Comparison of ENCODE assay signal across 14 cellular contexts in the genomic region with DNA sequence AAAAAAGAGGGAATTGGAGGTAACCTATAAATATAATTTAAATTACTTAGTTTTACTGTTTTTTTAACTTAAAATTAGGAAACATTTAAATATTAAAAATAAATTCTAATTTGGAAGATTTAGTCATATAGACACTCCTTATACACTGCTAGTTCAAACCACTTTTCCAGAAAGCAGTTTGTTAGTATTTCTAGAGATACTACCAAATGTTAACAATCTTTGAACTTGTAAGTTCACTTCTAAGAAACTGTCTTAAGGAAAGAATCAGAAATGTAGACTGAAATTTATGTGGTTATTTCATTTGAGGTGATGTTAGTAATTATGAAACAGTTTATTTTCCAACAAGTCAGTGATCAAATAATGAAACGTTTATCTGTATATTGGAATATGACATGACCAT. TPM values are rescaled to one million over a fixed set of nuclear protein-coding genes. Genes with fewer than 3 reads are reported as not detected.
DNase-seq lines count a peak whose midpoint lies in the region; ATAC-seq and TF ChIP-seq lines count a peak whose summit lies in the region.
"Had no signal": no experiment of that assay in that cellular context is flagged by ENCODE, and none has a peak within 500 bp of the region (broad histone marks: within the 10 kb centered on the region; RNA-seq: fewer than 3 reads in every experiment).

No MANE protein-coding gene starts in this region.

- ATAC-seq in activated CD4-positive, CD25-positive, alpha-beta regulatory T cell treated with anti-CD3 and anti-CD28 coated beads, Interleukin-2, amount 50 U/mL, for 24 hours, result peak; percentile 64 to 85
- ATAC-seq in activated T-cell treated with anti-CD3 and anti-CD28 coated beads, Interleukin-2, amount 50 U/mL, for 4 hours, result peak; percentile 35 to 48
- ATAC-seq in activated naive CD8-positive, alpha-beta T cell treated with anti-CD3 and anti-CD28 coated beads, Interleukin-2, amount 50 U/mL, for 24 hours, result peak; percentile 72
- no peak for ATAC-seq in omental fat pad (ENCODE audit: low FRiP score)
- ATAC-seq: GM23338 had no signal

- no peak for TF ChIP-seq CTCF in omental fat pad (IDR thresholded peaks at IDR 0.05)

- peaks cover 41% of the 10 kb centered on the region for H3K4me1 Mint-ChIP-seq in activated T-cell treated with anti-CD3 and anti-CD28 coated beads, Interleukin-2, amount 50 U/mL, for 4 hours (ENCODE audit: low read depth)
- H3K4me1 Mint-ChIP-seq in activated naive CD8-positive, alpha-beta T cell treated with anti-CD3 and anti-CD28 coated beads, Interleukin-2, amount 50 U/mL, for 24 hours, result peaks cover 59% of the 10 kb centered on the region
- peaks cover 68% of the 10 kb centered on the region for H3K4me1 Mint-ChIP-seq in stimulated activated naive CD8-positive, alpha-beta T cell treated with anti-CD3 and anti-CD28 coated beads, Interleukin-15, Interleukin-2, amounts not matched to agents 100 ng/mL and 50 ng/mL, for 24 hours (ENCODE audit: low read depth)

- no peak for DNase-seq in activated CD4-positive, CD25-positive, alpha-beta regulatory T cell (lab: John Stamatoyannopoulos, UW)
- no peak for DNase-seq in activated T-cell treated with anti-CD3 and anti-CD28 coated beads, Interleukin-2, amount 50 U/mL, for 4 hours
- DNase-seq in activated T-cell treated with anti-CD3 and anti-CD28 coated beads, Interleukin-2, amount 50 U/mL, for 48 hours, result no peak
- DNase-seq in activated naive CD8-positive, alpha-beta T cell treated with anti-CD3 and anti-CD28 coated beads, Interleukin-2, amount 50 U/mL, for 24 hours, result no peak
- no peak for DNase-seq in omental fat pad (ENCODE audit: low spot score)
- no peak for DNase-seq in NK-92 treated with Interleukin-12 subunit alpha and Interleukin-12 subunit beta, amount 100 ng/mL, for 24 hours (lab: John Stamatoyannopoulos, UW)
- DNase-seq: AML-193; Caco-2; CD8-positive, alpha-beta memory T cell; DMS53; H9 had no signal

- no peaks in the 10 kb centered on the region for H3K27me3 Mint-ChIP-seq in activated T-cell treated with anti-CD3 and anti-CD28 coated beads, Interleukin-2, amount 50 U/mL, for 4 hours (ENCODE audit: low read depth)
- H3K27me3 Mint-ChIP-seq in activated naive CD8-positive, alpha-beta T cell treated with anti-CD3 and anti-CD28 coated beads, Interleukin-2, amount 50 U/mL, for 24 hours, result no peaks in the 10 kb centered on the region
- H3K27me3 Mint-ChIP-seq in stimulated activated naive CD8-positive, alpha-beta T cell treated with anti-CD3 and anti-CD28 coated beads, Interleukin-15, Interleukin-2, amounts not matched to agents 100 ng/mL and 50 ng/mL, for 24 hours, result no peaks in the 10 kb centered on the region
- H3K27me3 Mint-ChIP-seq: CD8-positive, alpha-beta memory T cell had no signal

- H3K36me3 Mint-ChIP-seq in activated T-cell treated with anti-CD3 and anti-CD28 coated beads, Interleukin-2, amount 50 U/mL, for 4 hours (ENCODE audit: insufficient read depth), result peaks cover 17% of the 10 kb centered on the region
- peaks cover 28% of the 10 kb centered on the region for H3K36me3 Mint-ChIP-seq in activated naive CD8-positive, alpha-beta T cell treated with anti-CD3 and anti-CD28 coated beads, Interleukin-2, amount 50 U/mL, for 24 hours (ENCODE audit: low read depth)
- H3K36me3 Mint-ChIP-seq in stimulated activated naive CD8-positive, alpha-beta T cell treated with anti-CD3 and anti-CD28 coated beads, Interleukin-15, Interleukin-2, amounts not matched to agents 100 ng/mL and 50 ng/mL, for 24 hours (ENCODE audit: low read depth), result peaks cover 43% of the 10 kb centered on the region

- no peaks in the 10 kb centered on the region for H3K9me3 Mint-ChIP-seq in activated T-cell treated with anti-CD3 and anti-CD28 coated beads, Interleukin-2, amount 50 U/mL, for 4 hours
- no peaks in the 10 kb centered on the region for H3K9me3 Mint-ChIP-seq in activated naive CD8-positive, alpha-beta T cell treated with anti-CD3 and anti-CD28 coated beads, Interleukin-2, amount 50 U/mL, for 24 hours
- no peaks in the 10 kb centered on the region for H3K9me3 Mint-ChIP-seq in stimulated activated naive CD8-positive, alpha-beta T cell treated with anti-CD3 and anti-CD28 coated beads, Interleukin-15, Interleukin-2, amounts not matched to agents 100 ng/mL and 50 ng/mL, for 24 hours

- peak overlapping the region; percentile 21 for H3K27ac Mint-ChIP-seq in activated naive CD8-positive, alpha-beta T cell treated with anti-CD3 and anti-CD28 coated beads, Interleukin-2, amount 50 U/mL, for 24 hours
- H3K27ac Mint-ChIP-seq in stimulated activated naive CD8-positive, alpha-beta T cell treated with anti-CD3 and anti-CD28 coated beads, Interleukin-15, Interleukin-2, amounts not matched to agents 100 ng/mL and 50 ng/mL, for 24 hours, result peak overlapping the region; percentile 21
- H3K27ac Mint-ChIP-seq: GM23338, H9 had no signal

- H3K4me3 Mint-ChIP-seq in activated T-cell treated with anti-CD3 and anti-CD28 coated beads, Interleukin-2, amount 50 U/mL, for 4 hours, result no peak overlapping the region
- no peak overlapping the region for H3K4me3 Mint-ChIP-seq in activated naive CD8-positive, alpha-beta T cell treated with anti-CD3 and anti-CD28 coated beads, Interleukin-2, amount 50 U/mL, for 24 hours
- H3K4me3 Mint-ChIP-seq in stimulated activated naive CD8-positive, alpha-beta T cell treated with anti-CD3 and anti-CD28 coated beads, Interleukin-15, Interleukin-2, amounts not matched to agents 100 ng/mL and 50 ng/mL, for 24 hours, result no peak overlapping the region
- H3K4me3 Mint-ChIP-seq: GM23338, H9 had no signal

RNA-seq across cellular contexts. Expression of gene CTDSPL2, which starts 22.7 kb away (rescaled TPM):
- total RNA-seq in activated T-cell treated with anti-CD3 and anti-CD28 coated beads, Interleukin-2, amount 50 U/mL, for 4 hours, result 10 to 100 TPM; 46.8 to 52.3 (median 47.8) TPM
- 10 to 100 TPM; 39.4 to 52.8 (median 43.2) TPM for total RNA-seq in omental fat pad
